1 cellular context compared by ENCODE assay signal in genomic region chr17:42270596-42270995, GRCh38.
TF ChIP-seq lines count a peak whose summit lies in the region.

No MANE protein-coding gene starts in this region.

TF ChIP-seq in IMR-90, 13 proteins besides CTCF, POLR2A, EP300 and RAD21:
- TF ChIP-seq BHLHE40 (IDR thresholded peaks at IDR 0.05; ENCODE audit: low read depth, low read length) = no peak
